9 cellular contexts compared by ENCODE assay signal in the genomic region with DNA sequence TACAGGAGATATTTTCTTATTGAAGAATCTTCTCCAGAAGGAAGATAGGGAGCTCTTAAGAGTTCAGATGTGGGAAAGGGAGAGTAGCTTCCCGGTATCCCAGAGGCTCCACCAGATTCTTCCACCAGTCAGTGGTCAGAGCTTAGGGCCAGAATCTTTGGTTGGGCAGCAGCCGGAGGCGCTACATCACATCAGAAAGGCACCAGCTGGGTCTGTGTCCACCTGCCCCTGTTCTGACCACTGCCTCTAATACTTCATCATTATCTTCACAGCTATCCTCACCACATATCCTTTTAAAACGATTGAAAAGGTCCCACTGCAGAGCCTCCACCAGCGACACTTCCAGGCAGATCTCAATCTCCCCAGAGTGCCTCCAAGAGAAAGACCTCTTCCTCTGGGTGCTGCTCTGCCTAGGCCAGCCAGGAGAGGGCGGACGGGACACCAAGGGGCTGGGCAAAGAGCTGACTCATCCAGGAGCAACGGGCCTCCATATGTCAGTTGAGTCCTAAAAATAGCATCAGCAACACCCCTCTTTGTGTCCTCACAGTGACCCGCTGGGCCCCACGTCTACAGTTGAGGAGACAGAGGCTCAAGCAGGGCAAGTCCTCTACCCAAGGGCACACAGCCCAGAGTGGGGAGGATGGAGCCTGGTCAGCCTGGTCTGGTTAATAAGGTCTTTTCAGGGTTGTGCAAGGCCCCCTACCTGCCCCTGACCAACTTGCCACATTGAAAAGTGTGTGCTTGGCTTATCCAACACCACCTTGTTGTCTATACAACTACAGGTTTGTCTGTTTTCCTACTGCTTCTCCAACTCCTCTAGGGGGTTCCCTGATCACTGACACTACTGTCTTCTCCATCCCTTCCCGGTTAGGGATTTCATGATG.
A peak's percentile ranks its signal among the peaks of the same experiment; 100 is the strongest.
DNase-seq lines count a peak whose midpoint lies in the region; ATAC-seq, FAIRE-seq and TF ChIP-seq lines count a peak whose summit lies in the region.
"Had no signal": no experiment of that assay in that cellular context is flagged by ENCODE, and none has a peak within 500 bp of the region (broad histone marks: within the 10 kb centered on the region; RNA-seq: fewer than 3 reads in every experiment).

No MANE protein-coding gene starts in this region.

- H3K27ac Mint-ChIP-seq in activated naive CD8-positive, alpha-beta T cell treated with anti-CD3 and anti-CD28 coated beads for 36 hours: no peak overlapping the region

- peak; percentile 17 for TF ChIP-seq CTCF in D721Med (IDR thresholded peaks at IDR 0.05; ENCODE audit: insufficient read depth, missing control alignments)

- peaks cover 9% of the 10 kb centered on the region for H3K36me3 Mint-ChIP-seq in activated naive CD8-positive, alpha-beta T cell treated with anti-CD3 and anti-CD28 coated beads for 36 hours

- H3K4me3 Mint-ChIP-seq in activated naive CD8-positive, alpha-beta T cell treated with anti-CD3 and anti-CD28 coated beads for 36 hours: no peak overlapping the region

- no peaks in the 10 kb centered on the region for H3K9me3 Mint-ChIP-seq in activated naive CD8-positive, alpha-beta T cell treated with anti-CD3 and anti-CD28 coated beads for 36 hours

- peak; percentile 69 for ATAC-seq in GM21447 (IDR thresholded peaks at IDR 0.05; ENCODE audit: unreplicated experiment)
- ATAC-seq in GM21717 (IDR thresholded peaks at IDR 0.05; ENCODE audit: unreplicated experiment): no peak
- no peak for ATAC-seq in GM21737 (IDR thresholded peaks at IDR 0.05; ENCODE audit: unreplicated experiment)

- no peak for DNase-seq in D721Med (ENCODE audit: insufficient read length, low spot score)
- DNase-seq in NCI-H2227 (lab: John Stamatoyannopoulos, UW; ENCODE audit: unreplicated experiment): peak; percentile 73
- peak; percentile 36 for DNase-seq in activated naive CD8-positive, alpha-beta T cell treated with anti-CD3 and anti-CD28 coated beads for 36 hours
- DNase-seq in iPS-NIHi7 (ENCODE audit: extremely low spot score): peak; percentile 97
- no peak for DNase-seq in superior temporal gyrus (ENCODE audit: extremely low spot score)

- H3K4me1 Mint-ChIP-seq in activated naive CD8-positive, alpha-beta T cell treated with anti-CD3 and anti-CD28 coated beads for 36 hours: peaks cover 5% of the 10 kb centered on the region

- no peak for FAIRE-seq in D721Med (lab: Jason Lieb, UNC)
- FAIRE-seq: TTC549 had no signal

- H3K27me3 Mint-ChIP-seq in activated naive CD8-positive, alpha-beta T cell treated with anti-CD3 and anti-CD28 coated beads for 36 hours: no peaks in the 10 kb centered on the region

Comparison
In these comparisons a context has a peak if more than half of its experiments do, and no peak if none do; other contexts are left out.
1. DNase-seq: peak in NCI-H2227 (single experiment), activated naive CD8-positive, alpha-beta T cell treated with anti-CD3 and anti-CD28 coated beads for 36 hours (single experiment) and iPS-NIHi7 (single experiment); none in D721Med (single experiment) and superior temporal gyrus (single experiment).